Comparison of ENCODE assay signal across 15 cellular contexts in the genomic region with DNA sequence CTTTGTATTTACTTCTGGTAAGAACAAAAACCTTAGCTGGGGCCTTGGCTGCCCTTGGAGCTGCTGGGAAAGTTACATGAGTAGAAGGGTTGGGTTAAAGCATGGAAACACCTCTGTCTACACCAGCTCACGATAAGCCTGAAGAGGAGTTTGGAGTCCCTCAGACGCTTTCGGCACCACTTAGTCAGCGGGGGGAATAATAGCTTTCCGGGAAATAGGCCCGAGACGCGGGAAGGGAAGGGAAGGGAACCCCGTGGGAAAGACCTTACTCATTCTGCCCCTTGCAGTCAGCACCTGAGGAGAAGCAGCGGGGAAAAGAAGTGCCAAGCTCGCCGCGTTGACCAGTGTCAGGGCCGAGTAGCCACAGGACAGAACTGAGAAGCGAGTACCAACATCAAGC.
"Had no signal": no experiment of that assay in that cellular context is flagged by ENCODE, and none has a peak within 500 bp of the region (broad histone marks: within the 10 kb centered on the region; RNA-seq: fewer than 3 reads in every experiment).

No MANE protein-coding gene starts in this region.

- H3K4me1 ChIP-seq: heart left ventricle, tibial nerve had no signal

- H3K36me3 ChIP-seq: heart left ventricle, ovary, tibial nerve had no signal

- H3K27me3 ChIP-seq: heart left ventricle, ovary, tibial nerve had no signal

- H3K4me3 ChIP-seq: heart left ventricle, ovary, smooth muscle cell, tibial nerve had no signal

- H3K27ac Mint-ChIP-seq: dendritic cell treated with granulocyte-macrophage colony-stimulating factor and Interleukin-4, amounts not matched to agents 40 ng/mL and 50 ng/mL, for 4 days; immature natural killer cell; naive thymus-derived CD4-positive, alpha-beta T cell; progenitor cell of endocrine pancreas had no signal

- H3K27me3 Mint-ChIP-seq: dendritic cell treated with granulocyte-macrophage colony-stimulating factor and Interleukin-4, amounts not matched to agents 40 ng/mL and 50 ng/mL, for 4 days; naive thymus-derived CD4-positive, alpha-beta T cell had no signal

- H3K27ac ChIP-seq: heart left ventricle, ovary, tibial nerve had no signal

- DNase-seq: cerebellar nuclear complex; erythroblast; heart left ventricle; immature natural killer cell; kidney; mesendoderm; naive thymus-derived CD4-positive, alpha-beta T cell; ovary; stimulated activated CD4-positive, alpha-beta T cell treated with anti-CD3 and anti-CD28 coated beads, Interleukin-2, amount 100 ng/mL, for 48 hours; stimulated activated naive CD8-positive, alpha-beta T cell treated with anti-CD3 and anti-CD28 coated beads, Interleukin-15, Interleukin-2, amounts not matched to agents 100 U/mL and 50 U/mL, for 24 hours had no signal

- H3K4me3 Mint-ChIP-seq: dendritic cell treated with granulocyte-macrophage colony-stimulating factor and Interleukin-4, amounts not matched to agents 40 ng/mL and 50 ng/mL, for 4 days; immature natural killer cell; naive thymus-derived CD4-positive, alpha-beta T cell had no signal

- H3K9me3 Mint-ChIP-seq: dendritic cell treated with granulocyte-macrophage colony-stimulating factor and Interleukin-4, amounts not matched to agents 40 ng/mL and 50 ng/mL, for 4 days; immature natural killer cell; naive thymus-derived CD4-positive, alpha-beta T cell had no signal

- H3K36me3 Mint-ChIP-seq: immature natural killer cell; naive thymus-derived CD4-positive, alpha-beta T cell had no signal

- ATAC-seq: heart left ventricle; naive thymus-derived CD4-positive, alpha-beta T cell; right cardiac atrium; stimulated activated naive CD8-positive, alpha-beta T cell treated with anti-CD3 and anti-CD28 coated beads, Interleukin-15, Interleukin-2, amounts not matched to agents 100 U/mL and 50 U/mL, for 24 hours had no signal

- H3K9me3 ChIP-seq: heart left ventricle, ovary, tibial nerve had no signal
